In genomic region chr21:29299046-29299905, GRCh38 we compare ENCODE assay signal across 8 cellular contexts. TPM values are rescaled to one million over a fixed set of nuclear protein-coding genes. Genes with fewer than 3 reads are reported as not detected.
DNase-seq lines count a peak whose midpoint lies in the region; ATAC-seq and TF ChIP-seq lines count a peak whose summit lies in the region.

No MANE protein-coding gene starts in this region.

- peaks cover 0 to 10% (median 4%) of the 10 kb centered on the region in 3 experiments; a peak in 3 of 7 replicates for H3K36me3 Mint-ChIP-seq in H9 (ENCODE audit: insufficient read depth in 1 of 3, low read depth in 3 of 3)

- H3K18ac ChIP-seq in H9 (ENCODE audit: insufficient read length, low read depth, low read length): peak overlapping the region; percentile 65

- H3K27ac Mint-ChIP-seq in H9: peak overlapping the region; percentile 7 to 99 (median 97)

- H3K23ac ChIP-seq in H9 (ENCODE audit: insufficient read length, low read depth, low read length): peak overlapping the region; percentile 56

- peak; percentile 66 for DNase-seq in EL
- DNase-seq in H9: no peak
- peak; percentile 37 for DNase-seq in NCI-H1092 (lab: John Stamatoyannopoulos, UW)
- DNase-seq in activated CD4-positive, alpha-beta T cell treated with anti-CD3 and anti-CD28 coated beads for 24 hours (ENCODE audit: low read depth in 2 of 2): peak; percentile 53 to 59
- peak; percentile 35 for DNase-seq in cerebellum (ENCODE audit: low spot score)
- DNase-seq in left colon: peak; percentile 60 to 78
- peak; percentile 42 to 62 (median 48) for DNase-seq in stimulated activated CD4-positive, alpha-beta T cell treated with anti-CD3 and anti-CD28 coated beads, Interleukin-1b, Interleukin-23, amount 100 ng/mL, for 24 hours (ENCODE audit: low read depth in 4 of 4, low spot score in 1 of 4)

- no peak overlapping the region for H3K4ac ChIP-seq in H9 (ENCODE audit: low read depth, low read length)

- H2BK5ac ChIP-seq in H9 (ENCODE audit: insufficient read length, low read length): no peak overlapping the region

- H3K14ac ChIP-seq in H9 (ENCODE audit: insufficient read depth, low read length): peak overlapping the region; percentile 96

- peak overlapping the region; percentile 72 for H4K5ac ChIP-seq in H9 (ENCODE audit: insufficient read length, low read depth, low read length)

- H4K8ac ChIP-seq in H9 (replicated peaks; ENCODE audit: insufficient read length, low read depth, low read length): no peak overlapping the region

- peaks cover 0 to 9% of the 10 kb centered on the region in 2 experiments; a peak in 2 of 5 replicates for H3K9me3 Mint-ChIP-seq in H9

- H4K20me1 ChIP-seq in H9 (ENCODE audit: control insufficient read depth, insufficient read depth, insufficient read length): no peaks in the 10 kb centered on the region

- H2AFZ ChIP-seq in H9 (ENCODE audit: low read length): no peak overlapping the region

- peak overlapping the region; percentile 100 for H3K4me2 ChIP-seq in H9 (ENCODE audit: insufficient read depth, insufficient read length, low read length)

- no peak overlapping the region for H3T11ph ChIP-seq in H9 (ENCODE audit: low read length)

- no peak overlapping the region for H4K91ac ChIP-seq in H9 (ENCODE audit: insufficient read length, low read depth, low read length)

- no peak overlapping the region for H2BK20ac ChIP-seq in H9 (ENCODE audit: low read depth, low read length, poor library complexity, severe bottlenecking)

- peak overlapping the region; percentile 14 for H2AK5ac ChIP-seq in H9 (ENCODE audit: insufficient read length, low read length)

- ATAC-seq in left colon: peak; percentile 69
- no peak for ATAC-seq in HG03378 (IDR thresholded peaks at IDR 0.05; ENCODE audit: unreplicated experiment)

- H3K27me3 ChIP-seq in H9 (ENCODE audit: insufficient read depth, low read length): no peaks in the 10 kb centered on the region; the same call in 1 of the 2 replicates

- H3K79me2 ChIP-seq in H9 (ENCODE audit: insufficient read depth, low read length): peaks cover 21% of the 10 kb centered on the region; the same call in 1 of the 2 replicates

- H3K9ac ChIP-seq in H9 (ENCODE audit: extremely low read depth, insufficient read length, low read length): peak overlapping the region; percentile 86

- H3K4me1 Mint-ChIP-seq in H9: peaks cover 30 to 43% of the 10 kb centered on the region in 2 experiments

- H2BK120ac ChIP-seq in H9 (ENCODE audit: low read depth, low read length, poor library complexity, severe bottlenecking): no peak overlapping the region

- WGBS in H9 (ENCODE audit: extremely low coverage, insufficient read length, low lambda C conversion rate): no CpG with 5 or more reads among the region's 75 CpGs

- no peaks in the 10 kb centered on the region for H3K79me1 ChIP-seq in H9 (ENCODE audit: insufficient read depth, low read depth, low read length, poor library complexity, severe bottlenecking)

- H3K23me2 ChIP-seq in H9 (ENCODE audit: insufficient read length, low read depth, low read length, poor library complexity, severe bottlenecking): peaks cover 15% of the 10 kb centered on the region

- intact Hi-C loops in left colon (cut with DNase I, micrococcal nuclease): no loop called here

- H3K9me3 ChIP-seq in H9 (ENCODE audit: control insufficient read depth, low read depth, low read length): no peaks in the 10 kb centered on the region

- H3K4me1 ChIP-seq in H9 (ENCODE audit: insufficient read depth, low read length): no peaks in the 10 kb centered on the region

- no peak for TF ChIP-seq CTCF in H9 (conservative IDR thresholded peaks at IDR 0.05)

- peaks cover 20% of the 10 kb centered on the region for H3K27me3 Mint-ChIP-seq in H9 (ENCODE audit: low read depth)

- peak overlapping the region; percentile 70 to 93 for H3K4me3 Mint-ChIP-seq in H9

- H3K27ac ChIP-seq in H9 (ENCODE audit: insufficient read length, low read depth, low read length): peak overlapping the region; percentile 29

- H2BK15ac ChIP-seq in H9 (ENCODE audit: low read depth, low read length): no peak overlapping the region

- H3K56ac ChIP-seq in H9 (ENCODE audit: insufficient read length, low read depth, low read length): peak overlapping the region; percentile 51

- H2BK12ac ChIP-seq in H9 (ENCODE audit: insufficient read length, low read depth, low read length): no peak overlapping the region

RNA-seq across cellular contexts. Expression of gene BACH1, which starts 0.6 kb away (rescaled TPM):
- total RNA-seq in H9 (2021) (40.3 and 42.4 TPM in 2 replicates), cerebellum (116 TPM), left colon (10 to 100 TPM; 38.5 to 63.8 TPM)
